26 cellular contexts compared by ENCODE assay signal in the genomic region with DNA sequence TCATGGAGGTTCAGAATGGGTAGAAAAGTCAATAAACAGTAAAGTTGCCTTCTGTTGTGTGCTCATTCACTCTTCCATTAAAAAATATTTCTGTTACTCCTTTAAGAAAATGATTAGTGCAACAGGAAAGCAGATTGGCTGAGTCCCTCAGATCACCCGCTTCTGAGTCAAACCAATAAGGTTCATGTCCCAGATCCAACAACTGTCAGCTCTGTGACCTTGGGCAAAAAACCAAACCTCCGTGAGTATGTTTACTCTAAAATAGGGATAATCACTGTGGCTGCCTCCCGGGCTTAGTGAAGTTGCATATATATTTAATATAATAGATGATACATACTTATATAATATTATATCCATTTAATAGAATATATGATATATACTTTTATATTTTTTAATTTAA.
"Had no signal": no experiment of that assay in that cellular context is flagged by ENCODE, and none has a peak within 500 bp of the region (broad histone marks: within the 10 kb centered on the region; RNA-seq: fewer than 3 reads in every experiment).

No MANE protein-coding gene starts in this region.

- H3K27ac ChIP-seq: coronary artery, dorsolateral prefrontal cortex, epithelial cell of prostate, esophagus muscularis mucosa, esophagus squamous epithelium, foreskin keratinocyte, gastrocnemius medialis, gastroesophageal sphincter, heart left ventricle, heart right ventricle, hepatocyte had no signal

- H3K36me3 ChIP-seq: esophagus muscularis mucosa, esophagus squamous epithelium, gastrocnemius medialis, gastroesophageal sphincter, heart left ventricle, heart right ventricle had no signal

- H3K27me3 ChIP-seq: dorsolateral prefrontal cortex, esophagus muscularis mucosa, esophagus squamous epithelium, foreskin keratinocyte, gastrocnemius medialis, gastroesophageal sphincter, heart left ventricle, hepatocyte had no signal

- DNase-seq: cortex of kidney; dermis blood vessel endothelial cell; dorsolateral prefrontal cortex; effector CD4-positive, alpha-beta T cell; effector CD8-positive, alpha-beta T cell; effector memory CD4-positive, alpha-beta T cell; effector memory CD8-positive, alpha-beta T cell; endodermal cell; erythroblast; esophagus squamous epithelium; foreskin fibroblast; foreskin keratinocyte; foreskin melanocyte; gastrocnemius medialis; glutamatergic neuron; head of caudate nucleus; heart left ventricle; heart right ventricle; hippocampal formation had no signal

- H3K27me3 Mint-ChIP-seq: dendritic cell treated with granulocyte-macrophage colony-stimulating factor and Interleukin-4, amounts not matched to agents 40 ng/mL and 50 ng/mL, for 4 days; effector memory CD8-positive, alpha-beta T cell had no signal

- H3K4me1 ChIP-seq: esophagus muscularis mucosa, esophagus squamous epithelium, foreskin keratinocyte, gastrocnemius medialis, gastroesophageal sphincter, heart left ventricle, heart right ventricle had no signal

- H3K4me3 Mint-ChIP-seq: dendritic cell treated with granulocyte-macrophage colony-stimulating factor and Interleukin-4, amounts not matched to agents 40 ng/mL and 50 ng/mL, for 4 days; effector memory CD8-positive, alpha-beta T cell; endodermal cell had no signal

- H3K4me3 ChIP-seq: coronary artery, dorsolateral prefrontal cortex, esophagus muscularis mucosa, esophagus squamous epithelium, gastrocnemius medialis, gastroesophageal sphincter, heart left ventricle, heart right ventricle, hepatocyte had no signal

- H3K9me3 Mint-ChIP-seq: dendritic cell treated with granulocyte-macrophage colony-stimulating factor and Interleukin-4, amounts not matched to agents 40 ng/mL and 50 ng/mL, for 4 days; endodermal cell had no signal

- ATAC-seq: effector memory CD8-positive, alpha-beta T cell; esophagus mucosa; foreskin keratinocyte; gastrocnemius medialis; gastroesophageal sphincter; heart left ventricle; heart right ventricle had no signal

- H3K4me1 Mint-ChIP-seq: endodermal cell had no signal

- H3K27ac Mint-ChIP-seq: dendritic cell treated with granulocyte-macrophage colony-stimulating factor and Interleukin-4, amounts not matched to agents 40 ng/mL and 50 ng/mL, for 4 days; effector memory CD8-positive, alpha-beta T cell; endodermal cell had no signal

- H3K9me3 ChIP-seq: esophagus muscularis mucosa, esophagus squamous epithelium, gastrocnemius medialis, gastroesophageal sphincter, heart left ventricle, heart right ventricle had no signal
